Comparison of ENCODE assay signal across 8 cellular contexts in genomic region chr11:3796346-3796745, GRCh38. TPM values are rescaled to one million over a fixed set of nuclear protein-coding genes. Genes with fewer than 3 reads are reported as not detected.
DNase-seq lines count a peak whose midpoint lies in the region; FAIRE-seq and TF ChIP-seq lines count a peak whose summit lies in the region.

No MANE protein-coding gene starts in this region.

- FAIRE-seq in kidney (lab: Jason Lieb, UNC) (no peak), D721Med (lab: Jason Lieb, UNC) (no peak)

- DNase-seq in activated CD4-positive, alpha-beta T cell treated with anti-CD3 and anti-CD28 coated beads, Interleukin-2, amount 10 ng/mL, durations not matched to agents 24 days and 14 days = peak; percentile 62
- no peak for DNase-seq in activated CD4-positive, alpha-beta T cell treated with anti-CD3 and anti-CD28 coated beads for 4 hours
- DNase-seq in kidney = no peak
- DNase-seq in suprapubic skin (ENCODE audit: low spot score in 2 of 2) = no peak
- no peak for DNase-seq in D721Med (ENCODE audit: insufficient read length, low spot score)
- no peak for DNase-seq in posterior cingulate gyrus
- DNase-seq in SW 1271 (lab: John Stamatoyannopoulos, UW) = no peak

- no peaks in the 10 kb centered on the region for H3K27me3 ChIP-seq in suprapubic skin

- peaks cover 47% of the 10 kb centered on the region for H3K36me3 Mint-ChIP-seq in activated CD4-positive, alpha-beta T cell treated with anti-CD3 and anti-CD28 coated beads, Interleukin-2, amount 10 ng/mL, durations not matched to agents 24 days and 14 days (ENCODE audit: low read depth)
- peaks cover 4% of the 10 kb centered on the region for H3K36me3 Mint-ChIP-seq in activated naive CD8-positive, alpha-beta T cell

- peak overlapping the region; percentile 96 to 98 for H3K9ac ChIP-seq in kidney (ENCODE audit: low read length in 2 of 2)

- H3K36me3 ChIP-seq in kidney (ENCODE audit: control insufficient read depth in 1 of 2, insufficient read depth in 2 of 2, low read length in 2 of 2) (peaks cover 0 to 4% of the 10 kb centered on the region in 2 donors), suprapubic skin (peaks cover 23% of the 10 kb centered on the region)

- H3K4me3 ChIP-seq in kidney (ENCODE audit: low read length in 2 of 2) (peak overlapping the region; percentile 98 to 100), suprapubic skin (peak overlapping the region; percentile 82)

- TF ChIP-seq POLR2A in suprapubic skin (IDR thresholded peaks at IDR 0.05) = no peak

- WGBS in suprapubic skin = 10% methylated on average over 14 of the region's 14 CpGs

- peak overlapping the region; percentile 99 for H3K27ac Mint-ChIP-seq in activated CD4-positive, alpha-beta T cell treated with anti-CD3 and anti-CD28 coated beads, Interleukin-2, amount 10 ng/mL, durations not matched to agents 24 days and 14 days
- H3K27ac Mint-ChIP-seq in activated naive CD8-positive, alpha-beta T cell = peak overlapping the region; percentile 83

- no peak for TF ChIP-seq EP300 in suprapubic skin (IDR thresholded peaks at IDR 0.05)

- intact Hi-C loops in activated CD4-positive, alpha-beta T cell treated with anti-CD3 and anti-CD28 coated beads, Interleukin-2, amount 10 ng/mL, durations not matched to agents 24 days and 14 days (cut with micrococcal nuclease) = loop anchor here (5.0 kb wide), 1 partner anchor 1394 kb away; the partner anchor contains the start of gene TSSC4
- intact Hi-C loops in kidney (cut with DNase I) = no loop called here
- intact Hi-C loops in posterior cingulate gyrus (cut with DNase I) = loop anchor here (2.0 kb wide), 1 partner anchor 44 kb away; the partner anchor contains the start of gene RHOG

- H3K4me1 Mint-ChIP-seq in activated CD4-positive, alpha-beta T cell treated with anti-CD3 and anti-CD28 coated beads, Interleukin-2, amount 10 ng/mL, durations not matched to agents 24 days and 14 days = peaks cover 36% of the 10 kb centered on the region
- H3K4me1 Mint-ChIP-seq in activated naive CD8-positive, alpha-beta T cell (ENCODE audit: low read depth) = peaks cover 44% of the 10 kb centered on the region

- peak overlapping the region; percentile 99 for H3K4me3 Mint-ChIP-seq in activated CD4-positive, alpha-beta T cell treated with anti-CD3 and anti-CD28 coated beads, Interleukin-2, amount 10 ng/mL, durations not matched to agents 24 days and 14 days
- H3K4me3 Mint-ChIP-seq in activated naive CD8-positive, alpha-beta T cell = peak overlapping the region; percentile 98

- H3K4me1 ChIP-seq in kidney (ENCODE audit: control insufficient read depth in 1 of 2, insufficient read depth in 1 of 2, low read depth in 1 of 2, low read length in 2 of 2) = peaks cover 4 to 8% of the 10 kb centered on the region in 2 donors
- peaks cover 25% of the 10 kb centered on the region for H3K4me1 ChIP-seq in suprapubic skin

- H3K27ac ChIP-seq in kidney (ENCODE audit: low read depth in 2 of 2, low read length in 2 of 2) (no peak overlapping the region), suprapubic skin (no peak overlapping the region)

- no peaks in the 10 kb centered on the region for H3K9me3 Mint-ChIP-seq in activated CD4-positive, alpha-beta T cell treated with anti-CD3 and anti-CD28 coated beads, Interleukin-2, amount 10 ng/mL, durations not matched to agents 24 days and 14 days
- H3K9me3 Mint-ChIP-seq in activated naive CD8-positive, alpha-beta T cell (ENCODE audit: low read depth) = no peaks in the 10 kb centered on the region

- TF ChIP-seq CTCF in kidney (IDR thresholded peaks at IDR 0.05; ENCODE audit: borderline replicate concordance, extremely low read depth, insufficient read depth) = no peak
- no peak for TF ChIP-seq CTCF in suprapubic skin (IDR thresholded peaks at IDR 0.05)
- TF ChIP-seq CTCF in D721Med (IDR thresholded peaks at IDR 0.05; ENCODE audit: insufficient read depth, missing control alignments) = no peak

- H3K9me3 ChIP-seq in kidney (ENCODE audit: control insufficient read depth in 1 of 2, low read length in 2 of 2) (no peaks in the 10 kb centered on the region), suprapubic skin (no peaks in the 10 kb centered on the region)

- H3K27me3 Mint-ChIP-seq in activated CD4-positive, alpha-beta T cell treated with anti-CD3 and anti-CD28 coated beads, Interleukin-2, amount 10 ng/mL, durations not matched to agents 24 days and 14 days = no peaks in the 10 kb centered on the region
- H3K27me3 Mint-ChIP-seq in activated naive CD8-positive, alpha-beta T cell = no peaks in the 10 kb centered on the region

RNA-seq across cellular contexts. Expression of gene NUP98, which starts 1.0 kb away (rescaled TPM):
- 122 and 129 TPM in 2 replicates for total RNA-seq in activated CD4-positive, alpha-beta T cell treated with anti-CD3 and anti-CD28 coated beads, Interleukin-2, amount 10 ng/mL, durations not matched to agents 24 days and 14 days
- 67.6 TPM for total RNA-seq in kidney
- polyA plus RNA-seq in kidney (ENCODE audit: insufficient read depth, low read depth, low replicate concordance) = 23.8 TPM
- total RNA-seq in suprapubic skin = 100 to 1,000 TPM in 3 of 4 donors, 10 to 100 TPM in 1; 91.5 to 122 (median 115) TPM

RNA-seq across cellular contexts. Expression of gene PGAP2, which starts 12.0 kb away (rescaled TPM):
- 30.0 and 32.5 TPM in 2 replicates for total RNA-seq in activated CD4-positive, alpha-beta T cell treated with anti-CD3 and anti-CD28 coated beads, Interleukin-2, amount 10 ng/mL, durations not matched to agents 24 days and 14 days
- total RNA-seq in kidney = 19.5 TPM
- 17.5 TPM for polyA plus RNA-seq in kidney (ENCODE audit: insufficient read depth, low read depth, low replicate concordance)
- total RNA-seq in suprapubic skin = 10 to 100 TPM; 55.4 to 81.2 (median 66.7) TPM

RNA-seq across cellular contexts. Expression of gene RHOG, which starts 44.4 kb away (rescaled TPM):
- 174 and 176 TPM in 2 replicates for total RNA-seq in activated CD4-positive, alpha-beta T cell treated with anti-CD3 and anti-CD28 coated beads, Interleukin-2, amount 10 ng/mL, durations not matched to agents 24 days and 14 days
- 56.0 TPM for total RNA-seq in kidney
- polyA plus RNA-seq in kidney (ENCODE audit: insufficient read depth, low read depth, low replicate concordance) = 43.1 TPM
- 10 to 100 TPM; 36.6 to 47.3 (median 39.3) TPM for total RNA-seq in suprapubic skin

RNA-seq across cellular contexts. Expression of gene STIM1, which starts 59.1 kb away (rescaled TPM):
- 60.6 and 63.4 TPM in 2 replicates for total RNA-seq in activated CD4-positive, alpha-beta T cell treated with anti-CD3 and anti-CD28 coated beads, Interleukin-2, amount 10 ng/mL, durations not matched to agents 24 days and 14 days
- total RNA-seq in kidney (68.0 TPM), suprapubic skin (10 to 100 TPM; 58.4 to 70.2 (median 60.9) TPM)
- polyA plus RNA-seq in kidney (ENCODE audit: insufficient read depth, low read depth, low replicate concordance) = 15.7 TPM
